Comparison of ENCODE assay signal across 1 cellular context in the genomic region with DNA sequence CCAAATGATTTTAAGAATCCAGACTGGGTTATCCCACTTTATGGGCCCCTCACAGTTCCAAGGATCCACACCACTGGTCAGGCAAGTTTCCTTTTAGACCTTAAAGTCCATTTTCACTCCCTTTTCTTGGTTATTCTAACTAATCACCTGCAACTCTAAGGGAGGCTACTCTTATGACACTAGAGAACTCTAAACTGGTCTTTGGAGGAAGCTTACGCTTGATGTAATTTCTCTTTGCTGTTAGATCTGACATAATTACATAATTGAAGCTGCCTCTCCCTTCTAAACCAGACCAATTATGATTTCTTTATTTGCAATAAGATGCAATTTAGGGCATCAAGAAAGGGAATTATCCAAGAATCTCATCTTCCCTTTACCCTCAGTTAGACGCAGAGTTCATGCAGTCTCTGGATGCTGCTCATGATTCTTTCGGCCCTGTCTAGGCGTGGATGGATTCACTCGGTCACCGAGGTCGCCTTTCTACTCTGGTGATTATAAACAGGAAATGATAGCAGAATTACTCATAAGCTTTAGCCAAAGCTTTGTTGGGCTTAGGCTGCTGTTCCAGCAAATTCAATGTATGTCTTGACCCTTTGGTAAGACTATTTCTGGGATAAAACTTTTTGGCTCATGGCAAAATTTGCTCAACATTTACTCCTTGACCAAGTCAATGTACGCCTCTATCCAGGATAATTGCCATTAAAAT.
TF ChIP-seq lines count a peak whose summit lies in the region.

No MANE protein-coding gene starts in this region.

TF ChIP-seq in WTC11, 78 proteins besides CTCF, POLR2A, EP300 and RAD21 (continued from another document):
- TF ChIP-seq, protein P1, sequence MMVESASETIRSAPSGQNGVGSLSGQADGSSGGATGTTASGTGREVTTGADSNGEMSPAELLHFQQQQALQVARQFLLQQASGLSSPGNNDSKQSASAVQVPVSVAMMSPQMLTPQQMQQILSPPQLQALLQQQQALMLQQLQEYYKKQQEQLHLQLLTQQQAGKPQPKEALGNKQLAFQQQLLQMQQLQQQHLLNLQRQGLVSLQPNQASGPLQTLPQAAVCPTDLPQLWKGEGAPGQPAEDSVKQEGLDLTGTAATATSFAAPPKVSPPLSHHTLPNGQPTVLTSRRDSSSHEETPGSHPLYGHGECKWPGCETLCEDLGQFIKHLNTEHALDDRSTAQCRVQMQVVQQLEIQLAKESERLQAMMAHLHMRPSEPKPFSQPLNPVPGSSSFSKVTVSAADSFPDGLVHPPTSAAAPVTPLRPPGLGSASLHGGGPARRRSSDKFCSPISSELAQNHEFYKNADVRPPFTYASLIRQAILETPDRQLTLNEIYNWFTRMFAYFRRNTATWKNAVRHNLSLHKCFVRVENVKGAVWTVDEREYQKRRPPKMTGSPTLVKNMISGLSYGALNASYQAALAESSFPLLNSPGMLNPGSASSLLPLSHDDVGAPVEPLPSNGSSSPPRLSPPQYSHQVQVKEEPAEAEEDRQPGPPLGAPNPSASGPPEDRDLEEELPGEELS (CRISPR knock-in tag; IDR thresholded peaks at IDR 0.05): no peak
- TF ChIP-seq, protein P2, sequence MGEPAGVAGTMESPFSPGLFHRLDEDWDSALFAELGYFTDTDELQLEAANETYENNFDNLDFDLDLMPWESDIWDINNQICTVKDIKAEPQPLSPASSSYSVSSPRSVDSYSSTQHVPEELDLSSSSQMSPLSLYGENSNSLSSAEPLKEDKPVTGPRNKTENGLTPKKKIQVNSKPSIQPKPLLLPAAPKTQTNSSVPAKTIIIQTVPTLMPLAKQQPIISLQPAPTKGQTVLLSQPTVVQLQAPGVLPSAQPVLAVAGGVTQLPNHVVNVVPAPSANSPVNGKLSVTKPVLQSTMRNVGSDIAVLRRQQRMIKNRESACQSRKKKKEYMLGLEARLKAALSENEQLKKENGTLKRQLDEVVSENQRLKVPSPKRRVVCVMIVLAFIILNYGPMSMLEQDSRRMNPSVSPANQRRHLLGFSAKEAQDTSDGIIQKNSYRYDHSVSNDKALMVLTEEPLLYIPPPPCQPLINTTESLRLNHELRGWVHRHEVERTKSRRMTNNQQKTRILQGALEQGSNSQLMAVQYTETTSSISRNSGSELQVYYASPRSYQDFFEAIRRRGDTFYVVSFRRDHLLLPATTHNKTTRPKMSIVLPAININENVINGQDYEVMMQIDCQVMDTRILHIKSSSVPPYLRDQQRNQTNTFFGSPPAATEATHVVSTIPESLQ (CRISPR knock-in tag; IDR thresholded peaks at IDR 0.05): no peak
- no peak for TF ChIP-seq ZNF263 (CRISPR knock-in tag; IDR thresholded peaks at IDR 0.05; ENCODE audit: low read depth)
